1 cellular context compared by ENCODE assay signal in genomic region chr2:240567872-240568677, GRCh38.
TF ChIP-seq lines count a peak whose summit lies in the region.

Gene RNPEPL1, plus strand, starts transcription at chr2:240568484. Its CDS starts 103 bp downstream, at chr2:240568587.

TF ChIP-seq in HepG2, 621 proteins besides CTCF, POLR2A, EP300 and RAD21 (continued from another document and continues in another):
- TF ChIP-seq, protein P1, sequence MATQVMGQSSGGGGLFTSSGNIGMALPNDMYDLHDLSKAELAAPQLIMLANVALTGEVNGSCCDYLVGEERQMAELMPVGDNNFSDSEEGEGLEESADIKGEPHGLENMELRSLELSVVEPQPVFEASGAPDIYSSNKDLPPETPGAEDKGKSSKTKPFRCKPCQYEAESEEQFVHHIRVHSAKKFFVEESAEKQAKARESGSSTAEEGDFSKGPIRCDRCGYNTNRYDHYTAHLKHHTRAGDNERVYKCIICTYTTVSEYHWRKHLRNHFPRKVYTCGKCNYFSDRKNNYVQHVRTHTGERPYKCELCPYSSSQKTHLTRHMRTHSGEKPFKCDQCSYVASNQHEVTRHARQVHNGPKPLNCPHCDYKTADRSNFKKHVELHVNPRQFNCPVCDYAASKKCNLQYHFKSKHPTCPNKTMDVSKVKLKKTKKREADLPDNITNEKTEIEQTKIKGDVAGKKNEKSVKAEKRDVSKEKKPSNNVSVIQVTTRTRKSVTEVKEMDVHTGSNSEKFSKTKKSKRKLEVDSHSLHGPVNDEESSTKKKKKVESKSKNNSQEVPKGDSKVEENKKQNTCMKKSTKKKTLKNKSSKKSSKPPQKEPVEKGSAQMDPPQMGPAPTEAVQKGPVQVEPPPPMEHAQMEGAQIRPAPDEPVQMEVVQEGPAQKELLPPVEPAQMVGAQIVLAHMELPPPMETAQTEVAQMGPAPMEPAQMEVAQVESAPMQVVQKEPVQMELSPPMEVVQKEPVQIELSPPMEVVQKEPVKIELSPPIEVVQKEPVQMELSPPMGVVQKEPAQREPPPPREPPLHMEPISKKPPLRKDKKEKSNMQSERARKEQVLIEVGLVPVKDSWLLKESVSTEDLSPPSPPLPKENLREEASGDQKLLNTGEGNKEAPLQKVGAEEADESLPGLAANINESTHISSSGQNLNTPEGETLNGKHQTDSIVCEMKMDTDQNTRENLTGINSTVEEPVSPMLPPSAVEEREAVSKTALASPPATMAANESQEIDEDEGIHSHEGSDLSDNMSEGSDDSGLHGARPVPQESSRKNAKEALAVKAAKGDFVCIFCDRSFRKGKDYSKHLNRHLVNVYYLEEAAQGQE (IDR thresholded peaks at IDR 0.05; ENCODE audit: borderline replicate concordance in 1 of 2, low read depth in 1 of 2, low read length in 2 of 2): no peak
- TF ChIP-seq, protein P2, sequence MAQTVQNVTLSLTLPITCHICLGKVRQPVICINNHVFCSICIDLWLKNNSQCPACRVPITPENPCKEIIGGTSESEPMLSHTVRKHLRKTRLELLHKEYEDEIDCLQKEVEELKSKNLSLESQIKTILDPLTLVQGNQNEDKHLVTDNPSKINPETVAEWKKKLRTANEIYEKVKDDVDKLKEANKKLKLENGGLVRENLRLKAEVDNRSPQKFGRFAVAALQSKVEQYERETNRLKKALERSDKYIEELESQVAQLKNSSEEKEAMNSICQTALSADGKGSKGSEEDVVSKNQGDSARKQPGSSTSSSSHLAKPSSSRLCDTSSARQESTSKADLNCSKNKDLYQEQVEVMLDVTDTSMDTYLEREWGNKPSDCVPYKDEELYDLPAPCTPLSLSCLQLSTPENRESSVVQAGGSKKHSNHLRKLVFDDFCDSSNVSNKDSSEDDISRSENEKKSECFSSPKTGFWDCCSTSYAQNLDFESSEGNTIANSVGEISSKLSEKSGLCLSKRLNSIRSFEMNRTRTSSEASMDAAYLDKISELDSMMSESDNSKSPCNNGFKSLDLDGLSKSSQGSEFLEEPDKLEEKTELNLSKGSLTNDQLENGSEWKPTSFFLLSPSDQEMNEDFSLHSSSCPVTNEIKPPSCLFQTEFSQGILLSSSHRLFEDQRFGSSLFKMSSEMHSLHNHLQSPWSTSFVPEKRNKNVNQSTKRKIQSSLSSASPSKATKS (CRISPR knock-in tag; IDR thresholded peaks at IDR 0.05): no peak
- TF ChIP-seq JUN (CRISPR knock-in tag; IDR thresholded peaks at IDR 0.05) (no peak), MBD4 (IDR thresholded peaks at IDR 0.05; ENCODE audit: borderline replicate concordance, low read length) (no peak), ZNF20 (CRISPR knock-in tag; IDR thresholded peaks at IDR 0.05) (no peak), NR2F1 (CRISPR knock-in tag; IDR thresholded peaks at IDR 0.05) (no peak), TEAD2 (CRISPR knock-in tag; IDR thresholded peaks at IDR 0.05) (no peak), TOE1 (CRISPR knock-in tag; IDR thresholded peaks at IDR 0.05) (no peak), ZNF788 (CRISPR knock-in tag; IDR thresholded peaks at IDR 0.05; ENCODE audit: borderline replicate concordance) (0 out of 2 replicates have a peak, but pooled peaks have one; percentile 20), THAP7 (CRISPR knock-in tag; IDR thresholded peaks at IDR 0.05) (peak; percentile 44; the same call in 1 of the 2 replicates), ETV5 (CRISPR knock-in tag; IDR thresholded peaks at IDR 0.05; ENCODE audit: borderline replicate concordance) (no peak), DRAP1 (CRISPR knock-in tag; IDR thresholded peaks at IDR 0.05) (0 out of 2 replicates have a peak, but pooled peaks have one; percentile 25), ZNF776 (CRISPR knock-in tag; IDR thresholded peaks at IDR 0.05) (no peak), SRY (CRISPR knock-in tag; IDR thresholded peaks at IDR 0.05) (no peak), RFX1 (IDR thresholded peaks at IDR 0.05) (no peak), ZNF251 (CRISPR knock-in tag; IDR thresholded peaks at IDR 0.05) (no peak), ZNF317 (CRISPR knock-in tag; IDR thresholded peaks at IDR 0.05) (no peak), ARNTL (CRISPR knock-in tag; IDR thresholded peaks at IDR 0.05) (no peak), SSRP1 (CRISPR knock-in tag; IDR thresholded peaks at IDR 0.05) (no peak), TAF1 (CRISPR knock-in tag; IDR thresholded peaks at IDR 0.05) (peak; percentile 33; the same call in 1 of the 2 replicates), MXD3 (CRISPR knock-in tag; IDR thresholded peaks at IDR 0.05) (peak; percentile 61; the same call in 1 of the 2 replicates), ZNF18 (CRISPR knock-in tag; IDR thresholded peaks at IDR 0.05; ENCODE audit: insufficient replicate concordance) (no peak), TARDBP (CRISPR knock-in tag; IDR thresholded peaks at IDR 0.05) (no peak), ZNF335 (CRISPR knock-in tag; IDR thresholded peaks at IDR 0.05) (no peak), HDAC1 (CRISPR knock-in tag; IDR thresholded peaks at IDR 0.05) (peak; percentile 79), ZFYVE20 (CRISPR knock-in tag; IDR thresholded peaks at IDR 0.05; ENCODE audit: borderline replicate concordance, low read depth) (no peak), ZNF775 (CRISPR knock-in tag; IDR thresholded peaks at IDR 0.05; ENCODE audit: borderline replicate concordance) (no peak), ZBTB3 (CRISPR knock-in tag; IDR thresholded peaks at IDR 0.05; ENCODE audit: borderline replicate concordance, low read depth) (no peak), CENPBD1 (CRISPR knock-in tag; IDR thresholded peaks at IDR 0.05; ENCODE audit: borderline replicate concordance, low read depth) (no peak), SIX1 (CRISPR knock-in tag; IDR thresholded peaks at IDR 0.05; ENCODE audit: borderline replicate concordance) (no peak), ZSCAN12 (CRISPR knock-in tag; IDR thresholded peaks at IDR 0.05) (no peak), MIER3 (CRISPR knock-in tag; IDR thresholded peaks at IDR 0.05; ENCODE audit: borderline replicate concordance) (no peak), KDM4B (CRISPR knock-in tag; IDR thresholded peaks at IDR 0.05) (no peak), SMAD3 (CRISPR knock-in tag; IDR thresholded peaks at IDR 0.05) (no peak; the same call in 1 of the 2 replicates), TBP (CRISPR knock-in tag; IDR thresholded peaks at IDR 0.05) (no peak), ZBTB37 (CRISPR knock-in tag; IDR thresholded peaks at IDR 0.05) (no peak), FIP1L1 (IDR thresholded peaks at IDR 0.05; ENCODE audit: borderline replicate concordance, insufficient read depth, low read depth, low read length) (no peak), THAP11 (CRISPR knock-in tag; IDR thresholded peaks at IDR 0.05) (no peak), TBL1XR1 (IDR thresholded peaks at IDR 0.05; ENCODE audit: borderline replicate concordance, low read length, partially characterized antibody) (no peak), NFKB2 (CRISPR knock-in tag; IDR thresholded peaks at IDR 0.05; ENCODE audit: borderline replicate concordance) (no peak), GZF1 (CRISPR knock-in tag; IDR thresholded peaks at IDR 0.05) (no peak)
- TF ChIP-seq, protein P3, sequence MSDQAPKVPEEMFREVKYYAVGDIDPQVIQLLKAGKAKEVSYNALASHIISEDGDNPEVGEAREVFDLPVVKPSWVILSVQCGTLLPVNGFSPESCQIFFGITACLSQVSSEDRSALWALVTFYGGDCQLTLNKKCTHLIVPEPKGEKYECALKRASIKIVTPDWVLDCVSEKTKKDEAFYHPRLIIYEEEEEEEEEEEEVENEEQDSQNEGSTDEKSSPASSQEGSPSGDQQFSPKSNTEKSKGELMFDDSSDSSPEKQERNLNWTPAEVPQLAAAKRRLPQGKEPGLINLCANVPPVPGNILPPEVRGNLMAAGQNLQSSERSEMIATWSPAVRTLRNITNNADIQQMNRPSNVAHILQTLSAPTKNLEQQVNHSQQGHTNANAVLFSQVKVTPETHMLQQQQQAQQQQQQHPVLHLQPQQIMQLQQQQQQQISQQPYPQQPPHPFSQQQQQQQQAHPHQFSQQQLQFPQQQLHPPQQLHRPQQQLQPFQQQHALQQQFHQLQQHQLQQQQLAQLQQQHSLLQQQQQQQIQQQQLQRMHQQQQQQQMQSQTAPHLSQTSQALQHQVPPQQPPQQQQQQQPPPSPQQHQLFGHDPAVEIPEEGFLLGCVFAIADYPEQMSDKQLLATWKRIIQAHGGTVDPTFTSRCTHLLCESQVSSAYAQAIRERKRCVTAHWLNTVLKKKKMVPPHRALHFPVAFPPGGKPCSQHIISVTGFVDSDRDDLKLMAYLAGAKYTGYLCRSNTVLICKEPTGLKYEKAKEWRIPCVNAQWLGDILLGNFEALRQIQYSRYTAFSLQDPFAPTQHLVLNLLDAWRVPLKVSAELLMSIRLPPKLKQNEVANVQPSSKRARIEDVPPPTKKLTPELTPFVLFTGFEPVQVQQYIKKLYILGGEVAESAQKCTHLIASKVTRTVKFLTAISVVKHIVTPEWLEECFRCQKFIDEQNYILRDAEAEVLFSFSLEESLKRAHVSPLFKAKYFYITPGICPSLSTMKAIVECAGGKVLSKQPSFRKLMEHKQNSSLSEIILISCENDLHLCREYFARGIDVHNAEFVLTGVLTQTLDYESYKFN (CRISPR knock-in tag; conservative IDR thresholded peaks at IDR 0.05): no peak
- TF ChIP-seq, protein P4, sequence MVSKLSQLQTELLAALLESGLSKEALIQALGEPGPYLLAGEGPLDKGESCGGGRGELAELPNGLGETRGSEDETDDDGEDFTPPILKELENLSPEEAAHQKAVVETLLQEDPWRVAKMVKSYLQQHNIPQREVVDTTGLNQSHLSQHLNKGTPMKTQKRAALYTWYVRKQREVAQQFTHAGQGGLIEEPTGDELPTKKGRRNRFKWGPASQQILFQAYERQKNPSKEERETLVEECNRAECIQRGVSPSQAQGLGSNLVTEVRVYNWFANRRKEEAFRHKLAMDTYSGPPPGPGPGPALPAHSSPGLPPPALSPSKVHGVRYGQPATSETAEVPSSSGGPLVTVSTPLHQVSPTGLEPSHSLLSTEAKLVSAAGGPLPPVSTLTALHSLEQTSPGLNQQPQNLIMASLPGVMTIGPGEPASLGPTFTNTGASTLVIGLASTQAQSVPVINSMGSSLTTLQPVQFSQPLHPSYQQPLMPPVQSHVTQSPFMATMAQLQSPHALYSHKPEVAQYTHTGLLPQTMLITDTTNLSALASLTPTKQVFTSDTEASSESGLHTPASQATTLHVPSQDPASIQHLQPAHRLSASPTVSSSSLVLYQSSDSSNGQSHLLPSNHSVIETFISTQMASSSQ (IDR thresholded peaks at IDR 0.05; ENCODE audit: low read depth): no peak
- TF ChIP-seq, protein P4 (CRISPR knock-in tag; IDR thresholded peaks at IDR 0.05; ENCODE audit: borderline replicate concordance): no peak
